In genomic region chr11:44823006-44823405, GRCh38 we compare ENCODE assay signal across 12 cellular contexts.
DNase-seq lines count a peak whose midpoint lies in the region; ATAC-seq, FAIRE-seq and TF ChIP-seq lines count a peak whose summit lies in the region.
"Had no signal": no experiment of that assay in that cellular context is flagged by ENCODE, and none has a peak within 500 bp of the region (broad histone marks: within the 10 kb centered on the region; RNA-seq: fewer than 3 reads in every experiment).

No MANE protein-coding gene starts in this region.

- POLR2A ChIA-PET in HepG2 (lab: Yijun Ruan, JAX) (no interaction called here), OCI-LY7 (lab: Charles Lee) (no interaction called here)

- in situ Hi-C loops in HepG2 (cut with HindIII; ENCODE audit: extremely low pct_ligation_motif_present, low pct_unique_long_range_greater_than_20kb): no loop called here

- H3K4me2 ChIP-seq in HepG2 (ENCODE audit: low read depth, low read length) (no peak overlapping the region), OCI-LY7 (ENCODE audit: low read length) (no peak overlapping the region)

- no peaks in the 10 kb centered on the region for H3K4me1 ChIP-seq in HepG2 (ENCODE audit: insufficient read depth, low read length)
- H3K4me1 ChIP-seq in right lobe of liver: no peaks in the 10 kb centered on the region
- no peaks in the 10 kb centered on the region for H3K4me1 ChIP-seq in OCI-LY7 (ENCODE audit: insufficient read depth, low read length, poor library complexity, severe bottlenecking)
- H3K4me1 ChIP-seq in stomach smooth muscle (ENCODE audit: control insufficient read depth, insufficient read depth, low read length): peaks cover 57% of the 10 kb centered on the region
- H3K4me1 ChIP-seq: prostate gland had no signal

- H3K4me3 Mint-ChIP-seq in activated CD8-positive, alpha-beta memory T cell treated with anti-CD3 and anti-CD28 coated beads, Interleukin-2, amount 10 ng/mL, durations not matched to agents 7 days and 5 days: no peak overlapping the region

- FAIRE-seq in HepG2 (lab: Jason Lieb, UNC): no peak
- FAIRE-seq: H54, islet of Langerhans had no signal

- H3K9ac ChIP-seq in HepG2 (ENCODE audit: insufficient read depth, low read depth, low read length) (no peak overlapping the region), stomach smooth muscle (ENCODE audit: low read length in 2 of 2) (no peak overlapping the region)

- 22% methylated on average over 6 of the region's 9 CpGs for WGBS in HepG2 (ENCODE audit: low lambda C conversion rate)
- 69% methylated on average over 8 of the region's 9 CpGs for WGBS in right lobe of liver (ENCODE audit: insufficient coverage, low coverage, low lambda C conversion rate, missing lambda C conversion rate)

- DNase-seq in HepG2 (ENCODE audit: low spot score): no peak
- no peak for DNase-seq in right lobe of liver
- peak; percentile 4 for DNase-seq in OCI-LY7 (ENCODE audit: low spot score)
- DNase-seq in fibroblast of mammary gland (ENCODE audit: low read depth): peak; percentile 4
- no peak for DNase-seq in NCI-H345 (lab: John Stamatoyannopoulos, UW)
- no peak for DNase-seq in activated CD8-positive, alpha-beta memory T cell treated with anti-CD3 and anti-CD28 coated beads, Interleukin-2, amount 10 ng/mL, durations not matched to agents 7 days and 5 days
- DNase-seq: NCI-H187 treated with DMSO at 0.1 percent for 48 hours had no signal

- no peaks in the 10 kb centered on the region for H3K27me3 Mint-ChIP-seq in activated CD8-positive, alpha-beta memory T cell treated with anti-CD3 and anti-CD28 coated beads, Interleukin-2, amount 10 ng/mL, durations not matched to agents 7 days and 5 days

- no peaks in the 10 kb centered on the region for H3K4me1 Mint-ChIP-seq in activated CD8-positive, alpha-beta memory T cell treated with anti-CD3 and anti-CD28 coated beads, Interleukin-2, amount 10 ng/mL, durations not matched to agents 7 days and 5 days

- H3K27me3 ChIP-seq in HepG2 (ENCODE audit: control insufficient read depth in 1 of 2, insufficient read depth in 2 of 2, low read length in 2 of 2) (peaks cover 0 to 4% of the 10 kb centered on the region in 2 experiments; a peak in 1 of 5 replicates), right lobe of liver (no peaks in the 10 kb centered on the region), stomach smooth muscle (ENCODE audit: control insufficient read depth in 1 of 2, insufficient read depth in 2 of 2, low read length in 2 of 2) (no peaks in the 10 kb centered on the region)

- no peaks in the 10 kb centered on the region for H3K9me2 ChIP-seq in OCI-LY7 (ENCODE audit: insufficient read depth, low read length)

- no peaks in the 10 kb centered on the region for H3K36me3 ChIP-seq in HepG2 (replicated peaks in 1 of 2; ENCODE audit: control insufficient read depth in 1 of 2, insufficient read depth in 2 of 2, low read length in 2 of 2)
- H3K36me3 ChIP-seq in right lobe of liver: no peaks in the 10 kb centered on the region
- H3K36me3 ChIP-seq in OCI-LY7 (ENCODE audit: insufficient read depth, low read length): no peaks in the 10 kb centered on the region
- H3K36me3 ChIP-seq in stomach smooth muscle (ENCODE audit: control insufficient read depth in 2 of 2, insufficient read depth in 2 of 2, low read length in 2 of 2): no peaks in the 10 kb centered on the region
- H3K36me3 ChIP-seq: prostate gland had no signal

- no peaks in the 10 kb centered on the region for H3K79me2 ChIP-seq in HepG2 (ENCODE audit: insufficient read depth, low read length)
- H3K79me2 ChIP-seq in OCI-LY7 (ENCODE audit: insufficient read depth, low read depth, low read length): no peaks in the 10 kb centered on the region

- no peak for TF ChIP-seq RAD21 in HepG2 (CRISPR knock-in tag; IDR thresholded peaks at IDR 0.05)

- TF ChIP-seq POLR2A in HepG2 (IDR thresholded peaks at IDR 0.05; ENCODE audit: insufficient read depth in 1 of 2, low read depth in 2 of 2, low read length in 2 of 2) (no peak), right lobe of liver (IDR thresholded peaks at IDR 0.05) (no peak)

- CTCF ChIA-PET in HepG2 (lab: Yijun Ruan, JAX; ENCODE audit: low intra/inter-chr PET ratio, low total read pairs): no interaction called here
- CTCF ChIA-PET in OCI-LY7 (lab: Charles Lee; ENCODE audit: unreplicated experiment): no interaction called here
- CTCF ChIA-PET in activated CD8-positive, alpha-beta memory T cell treated with anti-CD3 and anti-CD28 coated beads, Interleukin-2, amount 10 ng/mL, durations not matched to agents 7 days and 5 days (lab: Charles Lee): interaction anchor here (0.9 to 1.6 kb wide), 3 partner anchors 42 to 70 kb away, joined by 3 to 4 read pairs (median 3); no protein-coding TSS in a partner anchor

- H3K27ac ChIP-seq in HepG2 (ENCODE audit: extremely low read length, insufficient read depth, low read length): no peak overlapping the region
- H3K27ac ChIP-seq in right lobe of liver: no peak overlapping the region
- no peak overlapping the region for H3K27ac ChIP-seq in OCI-LY7 (ENCODE audit: low read depth, low read length, poor library complexity, severe bottlenecking)
- peak overlapping the region; percentile 2 for H3K27ac ChIP-seq in stomach smooth muscle (ENCODE audit: low read length)
- H3K27ac ChIP-seq: prostate gland had no signal

- ATAC-seq in HepG2 (peak; percentile 66; the same call in 2 of the 3 replicates), right lobe of liver (no peak), GM18519 (IDR thresholded peaks at IDR 0.05; ENCODE audit: low FRiP score, unreplicated experiment) (no peak)
- ATAC-seq in activated CD8-positive, alpha-beta memory T cell treated with anti-CD3 and anti-CD28 coated beads, Interleukin-2, amount 10 ng/mL, durations not matched to agents 7 days and 5 days: no peak

- TF ChIP-seq EP300 in HepG2 (IDR thresholded peaks at IDR 0.05; ENCODE audit: low read depth in 2 of 2, low read length in 2 of 2) (no peak), HepG2 (CRISPR knock-in tag; IDR thresholded peaks at IDR 0.05; ENCODE audit: borderline replicate concordance) (no peak)

- no peaks in the 10 kb centered on the region for H4K20me1 ChIP-seq in HepG2 (ENCODE audit: insufficient read depth, low read length)
- no peaks in the 10 kb centered on the region for H4K20me1 ChIP-seq in OCI-LY7 (ENCODE audit: insufficient read depth, low read length)

- BruUV-seq in HepG2 (replicated peaks; lab: Mats Ljungman, UMichigan) (no TSS peak), OCI-LY7 (replicated peaks; lab: Mats Ljungman, UMichigan) (no TSS peak)

- H2AFZ ChIP-seq in HepG2 (ENCODE audit: low read length) (no peak overlapping the region), OCI-LY7 (ENCODE audit: low read length) (no peak overlapping the region)

- H3K9me3 ChIP-seq in HepG2 (ENCODE audit: low read length): no peaks in the 10 kb centered on the region
- no peaks in the 10 kb centered on the region for H3K9me3 ChIP-seq in right lobe of liver
- H3K9me3 ChIP-seq in OCI-LY7 (ENCODE audit: low read length): no peaks in the 10 kb centered on the region
- H3K9me3 ChIP-seq in stomach smooth muscle (ENCODE audit: control insufficient read depth in 2 of 2, low read length in 2 of 2): no peaks in the 10 kb centered on the region
- H3K9me3 ChIP-seq: prostate gland had no signal

- no peak overlapping the region for H3K27ac Mint-ChIP-seq in activated CD8-positive, alpha-beta memory T cell treated with anti-CD3 and anti-CD28 coated beads, Interleukin-2, amount 10 ng/mL, durations not matched to agents 7 days and 5 days

- intact Hi-C loops in HepG2 (cut with micrococcal nuclease; ENCODE audit: unreplicated experiment): no loop called here
- intact Hi-C loops in right lobe of liver (cut with DNase I): no loop called here
- intact Hi-C loops in OCI-LY7 (cut with micrococcal nuclease; ENCODE audit: unreplicated experiment): no loop called here

- TF ChIP-seq CTCF in HepG2 (CRISPR knock-in tag; IDR thresholded peaks at IDR 0.05): peak; percentile 16; the same call in 1 of the 2 replicates
- TF ChIP-seq CTCF in right lobe of liver (IDR thresholded peaks at IDR 0.05): no peak
- peak; percentile 66 for TF ChIP-seq CTCF in OCI-LY7 (conservative IDR thresholded peaks at IDR 0.05; ENCODE audit: low read length)
- peak; percentile 29 for TF ChIP-seq CTCF in fibroblast of mammary gland (conservative IDR thresholded peaks at IDR 0.05; ENCODE audit: control insufficient read depth, insufficient read depth, low read depth, low read length)

- H3K4me3 ChIP-seq in HepG2 (replicated peaks in 1 of 3; ENCODE audit: insufficient read depth in 1 of 3, low read depth in 2 of 3, low read length in 3 of 3) (no peak overlapping the region), right lobe of liver (no peak overlapping the region), OCI-LY7 (ENCODE audit: low read depth, low read length, poor library complexity, severe bottlenecking) (no peak overlapping the region), fibroblast of mammary gland (ENCODE audit: control insufficient read depth, low read depth, low read length) (no peak overlapping the region), stomach smooth muscle (ENCODE audit: low read length in 2 of 2) (no peak overlapping the region)
- H3K4me3 ChIP-seq: prostate gland had no signal

- no peaks in the 10 kb centered on the region for H3K9me3 Mint-ChIP-seq in activated CD8-positive, alpha-beta memory T cell treated with anti-CD3 and anti-CD28 coated beads, Interleukin-2, amount 10 ng/mL, durations not matched to agents 7 days and 5 days (ENCODE audit: low read depth)

- no peaks in the 10 kb centered on the region for H3K36me3 Mint-ChIP-seq in activated CD8-positive, alpha-beta memory T cell treated with anti-CD3 and anti-CD28 coated beads, Interleukin-2, amount 10 ng/mL, durations not matched to agents 7 days and 5 days

TF ChIP-seq in HepG2, 621 proteins besides CTCF, POLR2A, EP300 and RAD21:
- TF ChIP-seq ZNF740 (CRISPR knock-in tag; IDR thresholded peaks at IDR 0.05) (peak; percentile 81; the same call in 1 of the 2 replicates), TP53 (CRISPR knock-in tag; conservative IDR thresholded peaks at IDR 0.05) (no peak)

Comparison
In these comparisons a context has a peak if more than half of its experiments do, and no peak if none do; other contexts are left out.
1. CTCF ChIP-seq: peak in HepG2 (single experiment), OCI-LY7 (single experiment) and fibroblast of mammary gland (single experiment); none in right lobe of liver (0 of 4).
2. DNase-seq: peak in OCI-LY7 (single experiment) and fibroblast of mammary gland (single experiment); none in HepG2 (single experiment), right lobe of liver (0 of 3), NCI-H345 (single experiment) and activated CD8-positive, alpha-beta memory T cell treated with anti-CD3 and anti-CD28 coated beads, Interleukin-2, amount 10 ng/mL, durations not matched to agents 7 days and 5 days (single experiment).